In genomic region chr2:84906108-84906899, GRCh38 we compare ENCODE assay signal across 8 cellular contexts. TPM values are rescaled to one million over a fixed set of nuclear protein-coding genes. Genes with fewer than 3 reads are reported as not detected.
DNase-seq lines count a peak whose midpoint lies in the region; ATAC-seq, FAIRE-seq and TF ChIP-seq lines count a peak whose summit lies in the region.
"Had no signal": no experiment of that assay in that cellular context is flagged by ENCODE, and none has a peak within 500 bp of the region (broad histone marks: within the 10 kb centered on the region; RNA-seq: fewer than 3 reads in every experiment).

No MANE protein-coding gene starts in this region.

- H4K20me1 ChIP-seq in GM12878 (ENCODE audit: control insufficient read depth, insufficient read depth): no peaks in the 10 kb centered on the region

- BruUV-seq in GM12878 (replicated peaks; lab: Mats Ljungman, UMichigan): TSS peak; percentile 99

- peak overlapping the region; percentile 85 for H3K4me2 ChIP-seq in GM12878 (ENCODE audit: control insufficient read depth, insufficient read depth)

- TF ChIP-seq RAD21 in GM12878 (IDR thresholded peaks at IDR 0.05; ENCODE audit: insufficient read depth, low read depth, low read length): no peak

- no peak for FAIRE-seq in GM12878 (lab: Jason Lieb, UNC)
- FAIRE-seq: colon had no signal

- RAD21 ChIA-PET in GM12878 (lab: Charles Lee; ENCODE audit: unreplicated experiment): interaction anchor here (1.0 to 4.3 kb wide), 16 partner anchors 9 to 409 kb away, joined by 3 to 67 read pairs (median 8); partner anchors contain the start of genes KCMF1 and TRABD2A

- no peaks in the 10 kb centered on the region; the same call in 2 of the 3 replicates for H3K9me3 ChIP-seq in GM12878 (replicated peaks; ENCODE audit: control insufficient read depth, insufficient read depth, low read length)

- H3K36me3 ChIP-seq in GM12878 (ENCODE audit: control insufficient read depth in 2 of 2, insufficient read depth in 2 of 2, low read length in 1 of 2): no peaks in the 10 kb centered on the region

- SMC1A ChIA-PET in GM12878 (lab: Charles Lee; ENCODE audit: uncharacterized antibody, unreplicated experiment): interaction anchor here (0.6 to 6.0 kb wide), 18 partner anchors 8 to 106 kb away, joined by 3 to 52 read pairs (median 4); partner anchors contain the start of gene TRABD2A

- peak overlapping the region; percentile 62 for H3K27ac ChIP-seq in GM12878 (ENCODE audit: control insufficient read depth, insufficient read depth)

- CTCF ChIA-PET in GM12878 (lab: Yijun Ruan, JAX): interaction anchor here (0.6 to 3.4 kb wide), 19 partner anchors 8 to 452 kb away, joined by 3 to 37 read pairs (median 4); partner anchors contain the start of gene TRABD2A

- no peaks in the 10 kb centered on the region for H3K27me3 ChIP-seq in GM12878 (replicated peaks in 1 of 2; ENCODE audit: control insufficient read depth in 2 of 2, insufficient read depth in 2 of 2, low read length in 1 of 2)

- DNase-seq in RPMI8226 (peak; percentile 48), GM12878 (ENCODE audit: low read depth, low spot score) (no peak), iPS-NIHi7 (ENCODE audit: extremely low spot score) (peak; percentile 24), DMS153 (lab: John Stamatoyannopoulos, UW) (no peak)
- DNase-seq in stimulated activated CD4-positive, alpha-beta T cell treated with anti-CD3 and anti-CD28 coated beads, Interleukin-15, amount 100 ng/mL, for 24 hours: peak; percentile 78

- TF ChIP-seq POLR2A in GM12878 (IDR thresholded peaks at IDR 0.05; ENCODE audit: low read depth, low read length): peak; percentile 3; the same call in 1 of the 2 replicates

- no peak for TF ChIP-seq CTCF in GM12878 (IDR thresholded peaks at IDR 0.05 in 2 of 3, conservative IDR thresholded peaks at IDR 0.05 in 1 of 3; ENCODE audit: control insufficient read depth in 2 of 3, extremely low read depth in 1 of 3, insufficient read depth in 1 of 3, low read depth in 3 of 3, low read length in 3 of 3)

- H3K79me2 ChIP-seq in GM12878 (ENCODE audit: control insufficient read depth, insufficient read depth, low read length): peaks cover 20% of the 10 kb centered on the region

- H3K4me3 ChIP-seq in GM12878: peak overlapping the region; percentile 99

- peak overlapping the region; percentile 87 for H3K9ac ChIP-seq in GM12878 (ENCODE audit: control insufficient read depth, insufficient read depth, low read length)

- in situ Hi-C loops in GM12878 (cut with MboI): no loop called here

- under 1% methylated on average over 31 of the region's 38 CpGs for WGBS in GM12878 (ENCODE audit: insufficient coverage, insufficient replicate concordance, low lambda C conversion rate, missing lambda C conversion rate)

- peaks cover 20% of the 10 kb centered on the region for H3K4me1 ChIP-seq in GM12878 (ENCODE audit: control insufficient read depth, insufficient read depth, low read length)

- no peak overlapping the region for H2AFZ ChIP-seq in GM12878 (ENCODE audit: control insufficient read depth, low read depth, low read length)

- POLR2A ChIA-PET in GM12878 (lab: Charles Lee): interaction anchor here (0.6 to 5.2 kb wide), 15 partner anchors 8 to 121 kb away, joined by 3 to 71 read pairs (median 10); partner anchors contain the start of gene TRABD2A

- intact Hi-C loops in GM12878 (cut with micrococcal nuclease; ENCODE audit: unreplicated experiment): loop anchor here (2.0 kb wide), 1 partner anchor 14 kb away; no protein-coding TSS in a partner anchor

- ATAC-seq in GM18870 (IDR thresholded peaks at IDR 0.05; ENCODE audit: unreplicated experiment) (peak; percentile 14), HG02798 (IDR thresholded peaks at IDR 0.05; ENCODE audit: poor library complexity, unreplicated experiment) (peak; percentile 33), GM12878 (peak; percentile 62)

- TF ChIP-seq EP300 in GM12878 (IDR thresholded peaks at IDR 0.05; ENCODE audit: borderline replicate concordance in 1 of 2, control insufficient read depth in 1 of 2, low read depth in 2 of 2, low read length in 2 of 2): peak in 1 of 2 experiments; percentile 42; a peak in 1 of 4 replicates

TF ChIP-seq in GM12878, 131 proteins besides CTCF, POLR2A, EP300 and RAD21 (continues in another document):
- TF ChIP-seq NFIC (IDR thresholded peaks at IDR 0.05; ENCODE audit: low read depth, low read length): peak; percentile 10; the same call in 1 of the 2 replicates
- 0 out of 2 replicates have a peak, but pooled peaks have one; percentile 55 for TF ChIP-seq MLLT1 (IDR thresholded peaks at IDR 0.05)
- TF ChIP-seq IKZF1 (conservative IDR thresholded peaks at IDR 0.05): peak; percentile 85
- TF ChIP-seq MTA2 (IDR thresholded peaks at IDR 0.05; ENCODE audit: low read depth): peak; percentile 50; the same call in 1 of the 2 replicates
- TF ChIP-seq ATF3 (IDR thresholded peaks at IDR 0.05; ENCODE audit: borderline replicate concordance, extremely low read depth, low read depth, low read length): no peak
- TF ChIP-seq USF2 (IDR thresholded peaks at IDR 0.05; ENCODE audit: borderline replicate concordance, low read depth, low read length): no peak; the same call in 1 of the 2 replicates
- TF ChIP-seq RUNX3 (IDR thresholded peaks at IDR 0.05; ENCODE audit: low read length): peak; percentile 45

RNA-seq across cellular contexts. Expression of gene TMSB10, which starts 0.8 kb away (rescaled TPM):
- 67.1 and 76.3 TPM in 2 replicates for total RNA-seq in GM12878 (2013; cell fraction: nucleolus; rRNA removed)
- total RNA-seq in GM12878 (2014; rRNA removed) (3,507 and 4,221 TPM in 2 replicates), GM12878 (2014; rRNA removed; fragmentation: Illumina TruSeq; extraction: Trizol) (4,753 and 4,822 TPM in 2 replicates), GM12878 (2021) (2,058 and 2,139 TPM in 2 replicates)
- polyA plus RNA-seq in GM12878 (2011; ENCODE audit: low read depth): 6,013 TPM
- polyA plus RNA-seq in GM12878 (2011; rRNA removed) (1,406 and 1,750 TPM in 2 replicates), GM12878 (2014; fragmentation: Illumina TruSeq; extraction: Trizol) (3,467 and 4,619 TPM in 2 replicates), GM12878 (2014; fragmentation: Nextera tagmentation; extraction: Ambion mirVana) (1,000 to 10,000 TPM; 2,817 to 3,116 TPM), GM12878 (2014; rRNA removed) (3,894 and 4,860 TPM in 2 replicates), GM12878 (2016; fragmentation: Nextera tagmentation; extraction: Ambion mirVana) (1,000 to 10,000 TPM; 3,322 to 3,441 TPM)
- 3,271 and 3,283 TPM in 2 replicates for polyA plus RNA-seq in GM12878 (2011; cell fraction: cytosol; rRNA removed)
- 1,725 and 2,378 TPM in 2 replicates for polyA plus RNA-seq in GM12878 (2011; cell fraction: nucleus; rRNA removed)
- polyA plus RNA-seq in GM12878 (2012): 2,269 and 3,344 TPM in 2 replicates
- 292 and 578 TPM in 2 replicates for polyA minus RNA-seq in GM12878 (2011; rRNA and poly(A)+ RNA removed)
- 348 and 356 TPM in 2 replicates for polyA minus RNA-seq in GM12878 (2011; cell fraction: cytosol; rRNA and poly(A)+ RNA removed)
- 66.1 and 66.3 TPM in 2 replicates for polyA minus RNA-seq in GM12878 (2011; cell fraction: nucleus; rRNA and poly(A)+ RNA removed)

RNA-seq across cellular contexts. Expression of gene TRABD2A, which starts 25.4 kb away (rescaled TPM):
- total RNA-seq in GM12878 (2013; cell fraction: nucleolus; rRNA removed): 17.5 and 20.8 TPM in 2 replicates
- total RNA-seq in GM12878 (2014; rRNA removed): 7.6 and 9.8 TPM in 2 replicates
- total RNA-seq in GM12878 (2014; rRNA removed; fragmentation: Illumina TruSeq; extraction: Trizol): 4.7 and 5.1 TPM in 2 replicates
- 5.0 and 5.7 TPM in 2 replicates for total RNA-seq in GM12878 (2021)
- 0.21 TPM for polyA plus RNA-seq in GM12878 (2011; ENCODE audit: low read depth)
- polyA plus RNA-seq in GM12878 (2011; rRNA removed): 1.9 and 2.0 TPM in 2 replicates
- 1.8 and 2.0 TPM in 2 replicates for polyA plus RNA-seq in GM12878 (2011; cell fraction: cytosol; rRNA removed)
- polyA plus RNA-seq in GM12878 (2011; cell fraction: nucleus; rRNA removed): 3.2 and 3.3 TPM in 2 replicates
- 0.39 and 0.49 TPM in 2 replicates for polyA plus RNA-seq in GM12878 (2012)
- 5.2 and 5.3 TPM in 2 replicates for polyA plus RNA-seq in GM12878 (2014; fragmentation: Illumina TruSeq; extraction: Trizol)
- polyA plus RNA-seq in GM12878 (2014; fragmentation: Nextera tagmentation; extraction: Ambion mirVana): 1 to 10 TPM; 1.4 to 2.3 TPM
- 6.1 and 6.6 TPM in 2 replicates for polyA plus RNA-seq in GM12878 (2014; rRNA removed)
- 1 to 10 TPM; 3.0 to 3.1 TPM for polyA plus RNA-seq in GM12878 (2016; fragmentation: Nextera tagmentation; extraction: Ambion mirVana)
- polyA minus RNA-seq in GM12878 (2011; rRNA and poly(A)+ RNA removed): 3.1 TPM in 2 replicates
- 1.4 TPM in 1 of 2 replicates, not detected in the other for polyA minus RNA-seq in GM12878 (2011; cell fraction: cytosol; rRNA and poly(A)+ RNA removed)
- polyA minus RNA-seq in GM12878 (2011; cell fraction: nucleus; rRNA and poly(A)+ RNA removed): 3.4 and 3.9 TPM in 2 replicates

Comparison
In these comparisons a context has a peak if more than half of its experiments do, and no peak if none do; other contexts are left out.
1. DNase-seq: peak in RPMI8226 (single experiment), iPS-NIHi7 (single experiment) and stimulated activated CD4-positive, alpha-beta T cell treated with anti-CD3 and anti-CD28 coated beads, Interleukin-15, amount 100 ng/mL, for 24 hours (single experiment); none in GM12878 (single experiment) and DMS153 (single experiment).
2. Peak in every context shown above with its lines, with median percentiles within 50 percentile points of each other: ATAC-seq.